In genomic region chr2:175838979-175839378, GRCh38 we compare ENCODE assay signal across 19 cellular contexts.
DNase-seq lines count a peak whose midpoint lies in the region; ATAC-seq and TF ChIP-seq lines count a peak whose summit lies in the region.
"Had no signal": no experiment of that assay in that cellular context is flagged by ENCODE, and none has a peak within 500 bp of the region (broad histone marks: within the 10 kb centered on the region; RNA-seq: fewer than 3 reads in every experiment).

No MANE protein-coding gene starts in this region.

- H3K4me3 Mint-ChIP-seq in HFFc6 = no peak overlapping the region
- H3K4me3 Mint-ChIP-seq: CD4-positive, CD25-positive, alpha-beta regulatory T cell; CD8-positive, alpha-beta memory T cell had no signal

- BruUV-seq in IMR-90 (replicated peaks; lab: Mats Ljungman, UMichigan) = no TSS peak
- BruUV-seq in mammary epithelial cell (replicated peaks; lab: Mats Ljungman, UMichigan) = no TSS peak

- H4K91ac ChIP-seq in IMR-90 (ENCODE audit: insufficient read depth, low read depth, low read length) = no peak overlapping the region

- no peaks in the 10 kb centered on the region for H3K27me3 ChIP-seq in IMR-90 (ENCODE audit: control insufficient read depth, insufficient read depth, low read length)
- H3K27me3 ChIP-seq in mammary epithelial cell (ENCODE audit: insufficient read depth, low read length) = no peaks in the 10 kb centered on the region
- no peaks in the 10 kb centered on the region for H3K27me3 ChIP-seq in foreskin keratinocyte
- H3K27me3 ChIP-seq in right lobe of liver = no peaks in the 10 kb centered on the region
- H3K27me3 ChIP-seq: BE2C had no signal

- TF ChIP-seq RAD21 in IMR-90 (IDR thresholded peaks at IDR 0.05; ENCODE audit: low read length) = no peak

- H3K79me2 ChIP-seq in mammary epithelial cell (ENCODE audit: insufficient read depth, low read length) = no peaks in the 10 kb centered on the region

- TF ChIP-seq CTCF in IMR-90 (conservative IDR thresholded peaks at IDR 0.05; ENCODE audit: low read depth, low read length) (no peak), mammary epithelial cell (conservative IDR thresholded peaks at IDR 0.05 in 1 of 2, IDR thresholded peaks at IDR 0.05 in 1 of 2; ENCODE audit: extremely low read depth in 1 of 2, insufficient read depth in 1 of 2, low read depth in 1 of 2, low read length in 2 of 2) (no peak), foreskin keratinocyte (conservative IDR thresholded peaks at IDR 0.05) (no peak), HFFc6 (IDR thresholded peaks at IDR 0.05) (no peak), right lobe of liver (IDR thresholded peaks at IDR 0.05) (no peak)

- no peaks in the 10 kb centered on the region for H3K36me3 Mint-ChIP-seq in HFFc6 (ENCODE audit: low read depth)
- H3K36me3 Mint-ChIP-seq: CD4-positive, CD25-positive, alpha-beta regulatory T cell; CD8-positive, alpha-beta memory T cell had no signal

- ATAC-seq in IMR-90 (ENCODE audit: low read depth) (no peak), foreskin keratinocyte (peak; percentile 63), right lobe of liver (no peak), HG02981 (IDR thresholded peaks at IDR 0.05; ENCODE audit: unreplicated experiment) (no peak)
- ATAC-seq: HepG2 had no signal

- H3K23ac ChIP-seq in IMR-90 (ENCODE audit: low read depth, low read length) = no peak overlapping the region

- H3K36me3 ChIP-seq in IMR-90 (ENCODE audit: control insufficient read depth, insufficient read depth, low read length) (no peaks in the 10 kb centered on the region), mammary epithelial cell (ENCODE audit: insufficient read depth, low read length) (no peaks in the 10 kb centered on the region), right lobe of liver (no peaks in the 10 kb centered on the region)
- H3K36me3 ChIP-seq: BE2C, HAP-1 had no signal

- no peaks in the 10 kb centered on the region for H3K79me1 ChIP-seq in IMR-90 (ENCODE audit: low read depth in 1 of 2, low read length in 2 of 2)

- no peak overlapping the region for H2BK120ac ChIP-seq in IMR-90 (ENCODE audit: low read depth, low read length)

- H3K27ac Mint-ChIP-seq in HFFc6 = no peak overlapping the region
- H3K27ac Mint-ChIP-seq: CD4-positive, CD25-positive, alpha-beta regulatory T cell; CD8-positive, alpha-beta memory T cell had no signal

- no peaks in the 10 kb centered on the region for H3K9me3 Mint-ChIP-seq in HFFc6
- H3K9me3 Mint-ChIP-seq: CD8-positive, alpha-beta memory T cell had no signal

- H2BK20ac ChIP-seq in IMR-90 (ENCODE audit: low read depth, low read length) = peak overlapping the region; percentile 3; the same call in 1 of the 2 replicates

- H3K9me3 ChIP-seq in IMR-90 (ENCODE audit: control insufficient read depth, insufficient read depth, low read length) = no peaks in the 10 kb centered on the region
- no peaks in the 10 kb centered on the region for H3K9me3 ChIP-seq in mammary epithelial cell (replicated peaks; ENCODE audit: insufficient read depth, low read length)
- no peaks in the 10 kb centered on the region for H3K9me3 ChIP-seq in right lobe of liver
- H3K9me3 ChIP-seq: BE2C, HAP-1 had no signal

- no peak overlapping the region for H3K4ac ChIP-seq in IMR-90 (ENCODE audit: low read depth, low read length)

- peaks cover 3% of the 10 kb centered on the region; the same call in 1 of the 2 replicates for H3K4me1 ChIP-seq in IMR-90 (ENCODE audit: control insufficient read depth, insufficient read depth, low read length)
- peaks cover 7% of the 10 kb centered on the region for H3K4me1 ChIP-seq in mammary epithelial cell (ENCODE audit: insufficient read depth, low read length)
- peaks cover 7% of the 10 kb centered on the region for H3K4me1 ChIP-seq in foreskin keratinocyte
- no peaks in the 10 kb centered on the region for H3K4me1 ChIP-seq in right lobe of liver
- H3K4me1 ChIP-seq: BE2C had no signal

- H2AFZ ChIP-seq in IMR-90 (replicated peaks; ENCODE audit: low read length, poor library complexity) (no peak overlapping the region), mammary epithelial cell (ENCODE audit: low read depth, low read length) (no peak overlapping the region)

- CTCF ChIA-PET in IMR-90 (lab: Yijun Ruan, JAX) = interaction anchor here (0.5 kb wide), 1 partner anchor 126 kb away, joined by 3 read pairs; no protein-coding TSS in a partner anchor
- CTCF ChIA-PET in mammary epithelial cell (lab: Charles Lee; ENCODE audit: low non-redundant PET) = no interaction called here

- H2BK15ac ChIP-seq in IMR-90 (ENCODE audit: low read depth, low read length) = no peak overlapping the region

- dilution Hi-C loops in IMR-90 (cut with HindIII; ENCODE audit: low sequenced_read_pairs, unreplicated experiment) = no loop called here
- dilution Hi-C loops in mammary epithelial cell (cut with HindIII; ENCODE audit: low sequenced_read_pairs) = no loop called here

- peaks cover 62% of the 10 kb centered on the region for H3K4me1 Mint-ChIP-seq in HFFc6 (ENCODE audit: low read depth)
- H3K4me1 Mint-ChIP-seq: CD4-positive, CD25-positive, alpha-beta regulatory T cell; CD8-positive, alpha-beta memory T cell had no signal

- TF ChIP-seq POLR2A in IMR-90 (IDR thresholded peaks at IDR 0.05; ENCODE audit: low read depth, low read length) (no peak), right lobe of liver (IDR thresholded peaks at IDR 0.05) (no peak)

- no peak overlapping the region for H3K27ac ChIP-seq in IMR-90 (ENCODE audit: insufficient read depth, low read length)
- H3K27ac ChIP-seq in mammary epithelial cell (ENCODE audit: insufficient read depth, low read depth, low read length) = no peak overlapping the region
- H3K27ac ChIP-seq in foreskin keratinocyte = no peak overlapping the region
- no peak overlapping the region for H3K27ac ChIP-seq in right lobe of liver

- POLR2A ChIA-PET in IMR-90 (lab: Charles Lee; ENCODE audit: unreplicated experiment) = no interaction called here

- no peak overlapping the region for H3K56ac ChIP-seq in IMR-90 (ENCODE audit: extremely low read depth, insufficient read depth, low read length)

- no peak overlapping the region for H3K18ac ChIP-seq in IMR-90 (ENCODE audit: low read depth, low read length)

- H3K14ac ChIP-seq in IMR-90 (replicated peaks; ENCODE audit: low read depth, low read length) = no peak overlapping the region

- H3K4me2 ChIP-seq in IMR-90 (ENCODE audit: low read depth, low read length) (no peak overlapping the region), mammary epithelial cell (ENCODE audit: insufficient read depth, low read depth, low read length) (no peak overlapping the region)

- H2AK9ac ChIP-seq in IMR-90 (replicated peaks; ENCODE audit: low read depth, low read length, poor library complexity) = no peak overlapping the region

- H4K8ac ChIP-seq in IMR-90 (ENCODE audit: low read depth in 2 of 2, low read length in 2 of 2) = no peak overlapping the region

- H4K20me1 ChIP-seq in IMR-90 (ENCODE audit: insufficient read depth, low read length) = no peaks in the 10 kb centered on the region
- no peaks in the 10 kb centered on the region for H4K20me1 ChIP-seq in mammary epithelial cell (ENCODE audit: insufficient read depth, low read length)

- intact Hi-C loops in IMR-90 (cut with micrococcal nuclease) (no loop called here), mammary epithelial cell (cut with micrococcal nuclease) (loop anchor here (10.0 kb wide), 1 partner anchor 166 kb away; the partner anchor contains the start of gene LNPK), right lobe of liver (cut with DNase I) (no loop called here)

- in situ Hi-C loops in IMR-90 (cut with MboI; ENCODE audit: low sequenced_read_pairs) (no loop called here), mammary epithelial cell (cut with MboI; ENCODE audit: low sequenced_read_pairs in 2 of 2) (no loop called here)

- H4K5ac ChIP-seq in IMR-90 (ENCODE audit: low read depth, low read length) = no peak overlapping the region

- no peak for DNase-seq in IMR-90
- DNase-seq in mammary epithelial cell = peak; percentile 14
- peak in 1 of 2 donors; percentile 55 for DNase-seq in foreskin keratinocyte
- no peak for DNase-seq in HFFc6
- DNase-seq in right lobe of liver = no peak
- DNase-seq in NCI-H146 (lab: John Stamatoyannopoulos, UW) = no peak
- DNase-seq: ACHN; BE2C; C1 segment of cervical spinal cord; CD4-positive, CD25-positive, alpha-beta regulatory T cell; CD8-positive, alpha-beta memory T cell; COR-L47; DMS 273 treated with DMSO at 0.1 percent for 48 hours; DMS53; DND-41; EL had no signal

- WGBS in IMR-90 (ENCODE audit: extremely low coverage in 2 of 2, insufficient read length in 1 of 2), 2 experiments = no CpG with 5 or more reads among the region's 2 CpGs
- WGBS in mammary epithelial cell (ENCODE audit: low coverage, missing lambda C conversion rate) = 52% methylated on average over 2 of the region's 2 CpGs
- 0% methylated on average over 1 of the region's 2 CpGs for WGBS in right lobe of liver (ENCODE audit: insufficient coverage, low coverage, low lambda C conversion rate, missing lambda C conversion rate)

- H2AK5ac ChIP-seq in IMR-90 (ENCODE audit: low read depth, low read length) = no peak overlapping the region

- H3K9ac ChIP-seq in IMR-90 (ENCODE audit: low read depth, low read length) = no peak overlapping the region
- no peak overlapping the region for H3K9ac ChIP-seq in mammary epithelial cell (ENCODE audit: insufficient read depth, low read length)

- H2BK5ac ChIP-seq in IMR-90 (ENCODE audit: low read depth, low read length, poor library complexity, severe bottlenecking) = no peak overlapping the region

- peaks cover 6% of the 10 kb centered on the region for H3K9me1 ChIP-seq in IMR-90 (ENCODE audit: insufficient read depth, low read length)

- no peak overlapping the region for H3K4me3 ChIP-seq in IMR-90 (ENCODE audit: insufficient read depth, low read depth, low read length)
- no peak overlapping the region for H3K4me3 ChIP-seq in mammary epithelial cell (replicated peaks in 1 of 3; ENCODE audit: insufficient read depth in 1 of 3, low read depth in 2 of 3, low read length in 3 of 3)
- no peak overlapping the region for H3K4me3 ChIP-seq in right lobe of liver
- H3K4me3 ChIP-seq: HAP-1 had no signal

- no peaks in the 10 kb centered on the region; the same call in 1 of the 2 replicates for H3K27me3 Mint-ChIP-seq in HFFc6 (ENCODE audit: insufficient read depth)

TF ChIP-seq in IMR-90, 13 proteins besides CTCF, POLR2A, EP300 and RAD21:
- TF ChIP-seq USF2 (IDR thresholded peaks at IDR 0.05; ENCODE audit: low read depth, low read length) (no peak), BHLHE40 (IDR thresholded peaks at IDR 0.05; ENCODE audit: low read depth, low read length) (no peak), NFE2L2 (IDR thresholded peaks at IDR 0.05; ENCODE audit: low read depth, low read length) (no peak), MAZ (IDR thresholded peaks at IDR 0.05; ENCODE audit: borderline replicate concordance, low read depth, low read length) (no peak)
